ENCODE assay signal across 2 cellular contexts in genomic region chrX:118726887-118727685, GRCh38.
TF ChIP-seq lines count a peak whose summit lies in the region.

Gene IL13RA1, plus strand, starts transcription at chrX:118727606. Its CDS starts 33 bp downstream, at chrX:118727639.

TF ChIP-seq in HEK293, 187 proteins besides CTCF, POLR2A, EP300 and RAD21 (continued from another document and continues in another):
- TF ChIP-seq ZNF18 (tag by site-specific recombination; IDR thresholded peaks at IDR 0.05) (no peak), ZNF362 (tag by site-specific recombination; IDR thresholded peaks at IDR 0.05) (peak; percentile 74; the same call in 1 of the 2 replicates), ZBTB10 (tag by site-specific recombination; IDR thresholded peaks at IDR 0.05) (no peak), TSHZ1 (tag by site-specific recombination; IDR thresholded peaks at IDR 0.05; ENCODE audit: borderline replicate concordance) (no peak), ZNF580 (tag by site-specific recombination; IDR thresholded peaks at IDR 0.05) (no peak), ZBTB48 (tag by site-specific recombination; IDR thresholded peaks at IDR 0.05) (peak; percentile 55; the same call in 1 of the 2 replicates), ZNF629 (tag by site-specific recombination; IDR thresholded peaks at IDR 0.05) (0 out of 2 replicates have a peak, but pooled peaks have one; percentile 15), ZNF449 (tag by site-specific recombination; IDR thresholded peaks at IDR 0.05) (no peak; the same call in 1 of the 2 replicates), ZNF677 (tag by site-specific recombination; IDR thresholded peaks at IDR 0.05) (no peak), ZNF704 (tag by site-specific recombination; IDR thresholded peaks at IDR 0.05) (no peak)

TF ChIP-seq in HepG2, 621 proteins besides CTCF, POLR2A, EP300 and RAD21 (continued from another document and continues in another):
- TF ChIP-seq ZBTB14 (CRISPR knock-in tag; IDR thresholded peaks at IDR 0.05) (no peak), ZNF792 (CRISPR knock-in tag; IDR thresholded peaks at IDR 0.05) (0 out of 2 replicates have a peak, but pooled peaks have one; percentile 29), ZHX2 (IDR thresholded peaks at IDR 0.05; ENCODE audit: low read depth) (no peak), ZHX2 (CRISPR knock-in tag; IDR thresholded peaks at IDR 0.05; ENCODE audit: borderline replicate concordance) (no peak), PHF8 (CRISPR knock-in tag; IDR thresholded peaks at IDR 0.05) (peak; percentile 75), FUBP1 (CRISPR knock-in tag; IDR thresholded peaks at IDR 0.05; ENCODE audit: borderline replicate concordance) (no peak), ZZZ3 (CRISPR knock-in tag; IDR thresholded peaks at IDR 0.05; ENCODE audit: borderline replicate concordance) (0 out of 2 replicates have a peak, but pooled peaks have one; percentile 32), RXRB (CRISPR knock-in tag; IDR thresholded peaks at IDR 0.05; ENCODE audit: borderline replicate concordance) (peak; percentile 73), ZSCAN21 (CRISPR knock-in tag; IDR thresholded peaks at IDR 0.05; ENCODE audit: borderline replicate concordance) (peak; percentile 36; the same call in 1 of the 2 replicates), GFI1 (CRISPR knock-in tag; IDR thresholded peaks at IDR 0.05; ENCODE audit: borderline replicate concordance) (peak; percentile 69; the same call in 1 of the 2 replicates), TCF7 (IDR thresholded peaks at IDR 0.05; ENCODE audit: low read depth) (0 out of 2 replicates have a peak, but pooled peaks have one; percentile 43), EEA1 (CRISPR knock-in tag; IDR thresholded peaks at IDR 0.05; ENCODE audit: borderline replicate concordance) (no peak), ZNF7 (CRISPR knock-in tag; IDR thresholded peaks at IDR 0.05) (no peak), ELF3 (CRISPR knock-in tag; IDR thresholded peaks at IDR 0.05) (no peak), ZNF607 (CRISPR knock-in tag; IDR thresholded peaks at IDR 0.05; ENCODE audit: borderline replicate concordance) (no peak), ZFP1 (CRISPR knock-in tag; IDR thresholded peaks at IDR 0.05) (no peak), GTF2F1 (IDR thresholded peaks at IDR 0.05; ENCODE audit: low read length) (no peak), HOXD1 (CRISPR knock-in tag; IDR thresholded peaks at IDR 0.05) (no peak), SOX13 (IDR thresholded peaks at IDR 0.05) (no peak), SOX13 (CRISPR knock-in tag; conservative IDR thresholded peaks at IDR 0.05 in 1 of 2, IDR thresholded peaks at IDR 0.05 in 1 of 2) (peak in 1 of 2 experiments; percentile 78; a peak in 2 of 4 replicates), ZGPAT (CRISPR knock-in tag; IDR thresholded peaks at IDR 0.05) (peak; percentile 75; the same call in 1 of the 2 replicates), IKZF5 (CRISPR knock-in tag; IDR thresholded peaks at IDR 0.05) (no peak), ZNF572 (CRISPR knock-in tag; IDR thresholded peaks at IDR 0.05) (no peak), TAF15 (IDR thresholded peaks at IDR 0.05; ENCODE audit: low read depth, low read length, poor library complexity, severe bottlenecking) (no peak), ZNF773 (CRISPR knock-in tag; IDR thresholded peaks at IDR 0.05; ENCODE audit: borderline replicate concordance) (no peak), HOMEZ (CRISPR knock-in tag; IDR thresholded peaks at IDR 0.05; ENCODE audit: low read depth) (peak; percentile 18; the same call in 1 of the 2 replicates), MBNL3 (CRISPR knock-in tag; conservative IDR thresholded peaks at IDR 0.05) (no peak), NFIC (IDR thresholded peaks at IDR 0.05; ENCODE audit: low read length) (peak; percentile 59; the same call in 1 of the 2 replicates), SAP130 (CRISPR knock-in tag; IDR thresholded peaks at IDR 0.05; ENCODE audit: low read depth) (peak; percentile 48), KDM6A (CRISPR knock-in tag; IDR thresholded peaks at IDR 0.05; ENCODE audit: low read depth) (peak; percentile 75; the same call in 1 of the 2 replicates), ZNF407 (CRISPR knock-in tag; IDR thresholded peaks at IDR 0.05; ENCODE audit: not compliant biosample characterization) (no peak)
